27 cellular contexts compared by ENCODE assay signal in genomic region chr5:170642066-170642735, GRCh38.
"Had no signal": no experiment of that assay in that cellular context is flagged by ENCODE, and none has a peak within 500 bp of the region (broad histone marks: within the 10 kb centered on the region; RNA-seq: fewer than 3 reads in every experiment).

No MANE protein-coding gene starts in this region.

- H3K4me3 Mint-ChIP-seq: memory B cell; naive thymus-derived CD4-positive, alpha-beta T cell; nephron; neural progenitor cell; stimulated activated naive CD8-positive, alpha-beta T cell treated with anti-CD3 and anti-CD28 coated beads, Interleukin-15, amount 100 ng/mL, for 72 hours had no signal

- H3K9me3 Mint-ChIP-seq: naive thymus-derived CD4-positive, alpha-beta T cell; nephron; neural progenitor cell; stimulated activated naive CD8-positive, alpha-beta T cell treated with anti-CD3 and anti-CD28 coated beads, Interleukin-15, amount 100 ng/mL, for 72 hours had no signal

- ATAC-seq: left ventricle myocardium superior; naive thymus-derived CD4-positive, alpha-beta T cell; psoas muscle; right cardiac atrium; stimulated activated naive CD8-positive, alpha-beta T cell treated with anti-CD3 and anti-CD28 coated beads, Interleukin-15, amount 100 ng/mL, for 72 hours had no signal

- H3K36me3 Mint-ChIP-seq: memory B cell; naive thymus-derived CD4-positive, alpha-beta T cell; neural progenitor cell had no signal

- H3K4me1 ChIP-seq: neural progenitor cell, psoas muscle, suprapubic skin, vagina had no signal

- H3K27ac Mint-ChIP-seq: memory B cell; naive thymus-derived CD4-positive, alpha-beta T cell; nephron; neural progenitor cell; stimulated activated naive CD8-positive, alpha-beta T cell treated with anti-CD3 and anti-CD28 coated beads, Interleukin-15, amount 100 ng/mL, for 72 hours had no signal

- H3K27ac ChIP-seq: dorsolateral prefrontal cortex, esophagus muscularis mucosa, heart right ventricle, neural progenitor cell, ovary, psoas muscle, skin epidermis, suprapubic skin, vagina had no signal

- H3K4me3 ChIP-seq: dorsolateral prefrontal cortex, esophagus muscularis mucosa, heart right ventricle, lung, neural progenitor cell, ovary, psoas muscle, skin epidermis, suprapubic skin, vagina had no signal

- H3K9ac ChIP-seq: neural progenitor cell had no signal

- DNase-seq: effector CD8-positive, alpha-beta T cell; foreskin melanocyte; glutamatergic neuron; heart right ventricle; hippocampal formation; kidney glomerular epithelial cell; left ventricle myocardium superior; midbrain; naive thymus-derived CD4-positive, alpha-beta T cell; nucleus accumbens; ovary; psoas muscle; right cardiac atrium; stimulated activated CD4-positive, alpha-beta T cell treated with anti-CD3 and anti-CD28 coated beads, Interleukin-15, amount 100 ng/mL, for 24 hours; stimulated activated CD4-positive, alpha-beta T cell treated with anti-CD3 and anti-CD28 coated beads, Interleukin-2, amount 100 ng/mL, for 48 hours; stimulated activated naive CD4-positive, alpha-beta T cell; stimulated activated naive CD8-positive, alpha-beta T cell treated with anti-CD3 and anti-CD28 coated beads, Interleukin-15, amount 100 ng/mL, for 72 hours; trophoblast cell had no signal

- H3K9me3 ChIP-seq: esophagus muscularis mucosa, heart right ventricle, ovary, psoas muscle, suprapubic skin, vagina had no signal

- H3K27me3 ChIP-seq: neural progenitor cell, ovary, vagina had no signal

- H3K36me3 ChIP-seq: esophagus muscularis mucosa, heart right ventricle, neural progenitor cell, ovary, suprapubic skin, vagina had no signal
